In genomic region chr2:1455466-1455865, GRCh38 we compare ENCODE assay signal across 17 cellular contexts. TPM values are rescaled to one million over a fixed set of nuclear protein-coding genes. Genes with fewer than 3 reads are reported as not detected.
DNase-seq lines count a peak whose midpoint lies in the region; ATAC-seq lines count a peak whose summit lies in the region.
"Had no signal": no experiment of that assay in that cellular context is flagged by ENCODE, and none has a peak within 500 bp of the region (broad histone marks: within the 10 kb centered on the region; RNA-seq: fewer than 3 reads in every experiment).

No MANE protein-coding gene starts in this region.

- H3K27ac Mint-ChIP-seq in activated naive CD8-positive, alpha-beta T cell treated with anti-CD3 and anti-CD28 coated beads, Interleukin-2, amount 50 U/mL, for 24 hours: no peak overlapping the region
- H3K27ac Mint-ChIP-seq: GM23338; stimulated activated effector memory CD8-positive, alpha-beta T cell treated with anti-CD3 and anti-CD28 coated beads, Interleukin-12 subunit alpha, Interleukin-12 subunit beta, amount 100 ng/mL, for 72 hours had no signal

- no peaks in the 10 kb centered on the region for H3K4me1 Mint-ChIP-seq in activated naive CD8-positive, alpha-beta T cell treated with anti-CD3 and anti-CD28 coated beads, Interleukin-2, amount 50 U/mL, for 24 hours
- H3K4me1 Mint-ChIP-seq: activated naive CD4-positive, alpha-beta T cell treated with anti-CD3 and anti-CD28 coated beads, Interleukin-2, amount 50 U/mL, for 24 hours; CD4-positive, CD25-positive, alpha-beta regulatory T cell; stimulated activated effector memory CD8-positive, alpha-beta T cell treated with anti-CD3 and anti-CD28 coated beads, Interleukin-12 subunit alpha, Interleukin-12 subunit beta, amount 100 ng/mL, for 72 hours had no signal

- no peaks in the 10 kb centered on the region for H3K9me3 Mint-ChIP-seq in activated naive CD8-positive, alpha-beta T cell treated with anti-CD3 and anti-CD28 coated beads, Interleukin-2, amount 50 U/mL, for 24 hours
- H3K9me3 Mint-ChIP-seq: activated naive CD4-positive, alpha-beta T cell treated with anti-CD3 and anti-CD28 coated beads, Interleukin-2, amount 50 U/mL, for 24 hours had no signal

- peak; percentile 90 for ATAC-seq in esophagus mucosa
- ATAC-seq in GM18861 (IDR thresholded peaks at IDR 0.05; ENCODE audit: unreplicated experiment): no peak
- ATAC-seq in activated naive CD8-positive, alpha-beta T cell treated with anti-CD3 and anti-CD28 coated beads, Interleukin-2, amount 50 U/mL, for 24 hours: no peak
- no peak for ATAC-seq in GM21390 (IDR thresholded peaks at IDR 0.05; ENCODE audit: unreplicated experiment)
- ATAC-seq: GM23338; stimulated activated effector memory CD8-positive, alpha-beta T cell treated with anti-CD3 and anti-CD28 coated beads, Interleukin-12 subunit alpha, Interleukin-12 subunit beta, amount 100 ng/mL, for 72 hours had no signal

- no peaks in the 10 kb centered on the region for H3K36me3 Mint-ChIP-seq in activated naive CD8-positive, alpha-beta T cell treated with anti-CD3 and anti-CD28 coated beads, Interleukin-2, amount 50 U/mL, for 24 hours (ENCODE audit: low read depth)
- H3K36me3 Mint-ChIP-seq: activated naive CD4-positive, alpha-beta T cell treated with anti-CD3 and anti-CD28 coated beads, Interleukin-2, amount 50 U/mL, for 24 hours; CD4-positive, CD25-positive, alpha-beta regulatory T cell; stimulated activated effector memory CD8-positive, alpha-beta T cell treated with anti-CD3 and anti-CD28 coated beads, Interleukin-12 subunit alpha, Interleukin-12 subunit beta, amount 100 ng/mL, for 72 hours had no signal

- H3K4me3 ChIP-seq in MG63: no peak overlapping the region
- H3K4me3 ChIP-seq: GM23338, tibial nerve had no signal

- no peaks in the 10 kb centered on the region for H3K27me3 Mint-ChIP-seq in activated naive CD8-positive, alpha-beta T cell treated with anti-CD3 and anti-CD28 coated beads, Interleukin-2, amount 50 U/mL, for 24 hours
- H3K27me3 Mint-ChIP-seq: activated naive CD4-positive, alpha-beta T cell treated with anti-CD3 and anti-CD28 coated beads, Interleukin-2, amount 50 U/mL, for 24 hours; CD4-positive, CD25-positive, alpha-beta regulatory T cell had no signal

- no peaks in the 10 kb centered on the region for H3K9me3 ChIP-seq in MG63
- H3K9me3 ChIP-seq: tibial nerve had no signal

- H3K4me3 Mint-ChIP-seq in activated naive CD8-positive, alpha-beta T cell treated with anti-CD3 and anti-CD28 coated beads, Interleukin-2, amount 50 U/mL, for 24 hours: no peak overlapping the region
- H3K4me3 Mint-ChIP-seq: activated naive CD4-positive, alpha-beta T cell treated with anti-CD3 and anti-CD28 coated beads, Interleukin-2, amount 50 U/mL, for 24 hours; CD4-positive, CD25-positive, alpha-beta regulatory T cell; GM23338; stimulated activated effector memory CD8-positive, alpha-beta T cell treated with anti-CD3 and anti-CD28 coated beads, Interleukin-12 subunit alpha, Interleukin-12 subunit beta, amount 100 ng/mL, for 72 hours had no signal

- H3K36me3 ChIP-seq in MG63: no peaks in the 10 kb centered on the region
- H3K36me3 ChIP-seq: tibial nerve had no signal

- peaks cover 6% of the 10 kb centered on the region; the same call in 1 of the 2 replicates for H3K27me3 ChIP-seq in MG63

- DNase-seq in NCI-H82 (lab: John Stamatoyannopoulos, UW) (peak; percentile 6), NCI-H82 treated with DMSO at 0.1 percent for 48 hours (lab: John Stamatoyannopoulos, UW; ENCODE audit: unreplicated experiment) (no peak), MG63 (peak; percentile 80), stromal cell of bone marrow (ENCODE audit: low read depth) (peak; percentile 28)
- DNase-seq in activated naive CD8-positive, alpha-beta T cell treated with anti-CD3 and anti-CD28 coated beads, Interleukin-2, amount 50 U/mL, for 24 hours: no peak
- DNase-seq: CD4-positive, CD25-positive, alpha-beta regulatory T cell; NCI-H446; small intestine had no signal

RNA-seq across cellular contexts. Expression of gene TPO, which starts 42.2 kb away (rescaled TPM):
- not detected in 2 replicates for total RNA-seq in MG63 (2014; rRNA removed; shearing (Covaris generic); ENCODE audit: low replicate concordance)
- total RNA-seq in esophagus mucosa: 1.2 TPM
- total RNA-seq: GM23338, osteocyte, SK-MEL-5 had no signal

Comparison
In these comparisons a context has a peak if more than half of its experiments do, and no peak if none do; other contexts are left out.
1. DNase-seq: peak in NCI-H82 (single experiment), MG63 (single experiment) and stromal cell of bone marrow (single experiment); none in NCI-H82 treated with DMSO at 0.1 percent for 48 hours (single experiment) and activated naive CD8-positive, alpha-beta T cell treated with anti-CD3 and anti-CD28 coated beads, Interleukin-2, amount 50 U/mL, for 24 hours (single experiment).